ENCODE assay signal across 19 cellular contexts in the genomic region with DNA sequence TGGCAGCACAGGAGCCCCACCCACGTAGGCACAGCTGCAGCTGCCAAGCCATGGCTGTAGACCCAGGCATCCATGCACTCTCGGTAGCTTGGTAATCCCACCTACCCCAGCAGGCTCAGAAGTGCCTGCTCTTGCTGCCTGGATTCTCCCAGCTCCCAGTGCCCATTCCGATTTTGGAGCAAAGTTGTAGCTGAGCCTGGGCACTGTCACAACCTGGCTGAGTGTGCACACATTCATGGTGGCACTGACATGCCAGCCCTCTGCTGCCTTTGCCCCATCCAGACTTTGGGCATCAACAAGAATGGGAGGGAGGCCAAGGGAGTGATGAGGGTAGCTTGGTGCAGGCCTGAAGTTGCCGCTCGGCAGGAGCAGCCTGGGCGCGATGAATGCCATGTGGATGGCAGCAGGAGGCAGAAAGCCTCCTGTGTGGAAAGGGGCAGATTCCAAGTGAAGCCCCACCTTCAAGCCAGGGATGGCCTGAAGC.
"Had no signal": no experiment of that assay in that cellular context is flagged by ENCODE, and none has a peak within 500 bp of the region (broad histone marks: within the 10 kb centered on the region; RNA-seq: fewer than 3 reads in every experiment).

No MANE protein-coding gene starts in this region.

- H3K4me3 ChIP-seq: K562 had no signal

- H3K9me3 ChIP-seq: SK-N-SH had no signal

- DNase-seq: Kasumi-1, MM.1S, NCI-H1092 treated with DMSO at 0.1 percent for 48 hours, NCI-H1436, NCI-H187, NCI-H2029, NCI-H2081 treated with DMSO at 0.1 percent for 48 hours, NCI-H2171 treated with DMSO at 0.1 percent for 48 hours, NCI-H226, NCI-H510A, NCI-H524 treated with DMSO at 0.1 percent for 48 hours, NCI-H69, NCI-H774, Right ventricle myocardium superior, RPMI8226, SK-N-SH had no signal

- H3K27ac ChIP-seq: HL-60, KMS-11 had no signal

- ATAC-seq: K562 had no signal
